ENCODE assay signal across 7 cellular contexts in genomic region chr9:33081128-33081851, GRCh38. TPM values are rescaled to one million over a fixed set of nuclear protein-coding genes. Genes with fewer than 3 reads are reported as not detected.
A peak's percentile ranks its signal among the peaks of the same experiment; 100 is the strongest.
DNase-seq lines count a peak whose midpoint lies in the region; ATAC-seq and TF ChIP-seq lines count a peak whose summit lies in the region.

No MANE protein-coding gene starts in this region.

- intact Hi-C loops in lower leg skin (cut with DNase I; ENCODE audit: low total_unique reads): loop anchor here (2.0 to 5.0 kb wide), 2 partner anchors 86 to 144 kb away; partner anchors contain the start of gene B4GALT1

- H3K4me1 ChIP-seq in duodenal mucosa (ENCODE audit: control insufficient read depth in 1 of 2, insufficient read depth in 2 of 2, low read length in 2 of 2): peaks cover 0 to 5% of the 10 kb centered on the region in 2 donors

- DNase-seq in GM13976 (ENCODE audit: low spot score): peak; percentile 78
- DNase-seq in NCI-H510A treated with DMSO at 0.1 percent for 48 hours (lab: John Stamatoyannopoulos, UW): peak; percentile 69
- DNase-seq in activated CD4-positive, alpha-beta T cell treated with anti-CD3 and anti-CD28 coated beads for 4 hours: peak; percentile 60 to 70
- DNase-seq in lower leg skin (ENCODE audit: low spot score in 2 of 2): peak; percentile 79 to 93
- peak in 2 of 3 donors; percentile 25 to 29 for DNase-seq in stimulated activated CD4-positive, alpha-beta T cell treated with anti-CD3 and anti-CD28 coated beads, TNF-alpha, amount 100 ng/mL, for 1 hour (ENCODE audit: low read depth in 3 of 3, low spot score in 1 of 3)

- TF ChIP-seq POLR2A in lower leg skin (IDR thresholded peaks at IDR 0.05): no peak

- H3K27me3 ChIP-seq in duodenal mucosa (ENCODE audit: control insufficient read depth in 1 of 2, insufficient read depth in 2 of 2, low read length in 2 of 2): no peaks in the 10 kb centered on the region

- H3K9ac ChIP-seq in duodenal mucosa (ENCODE audit: low read depth in 1 of 2, low read length in 2 of 2): peak overlapping the region; percentile 28 to 45

- no peak overlapping the region for H3K4me3 ChIP-seq in duodenal mucosa (ENCODE audit: low read depth in 1 of 2, low read length in 2 of 2)
- no peak overlapping the region for H3K4me3 ChIP-seq in lower leg skin (ENCODE audit: low read depth, poor library complexity, severe bottlenecking)

- TF ChIP-seq CTCF in GM13976 (IDR thresholded peaks at IDR 0.05; ENCODE audit: borderline replicate concordance, control extremely low read depth, extremely low read depth, insufficient read depth, missing control alignments): peak; percentile 59
- TF ChIP-seq CTCF in lower leg skin (IDR thresholded peaks at IDR 0.05): peak in 1 of 3 donors; percentile 83

- no peak overlapping the region for H3K27ac ChIP-seq in duodenal mucosa (ENCODE audit: low read depth, low read length)

- H3K9me3 ChIP-seq in duodenal mucosa (ENCODE audit: control insufficient read depth in 1 of 2, low read length in 2 of 2): no peaks in the 10 kb centered on the region

- in situ Hi-C loops in GM13976 (cut with MboI; ENCODE audit: low sequenced_read_pairs, unreplicated experiment): loop anchor here (5.0 kb wide), 1 partner anchor 141 kb away; no protein-coding TSS in a partner anchor

- 10 to 12% methylated on average over 9 of the region's 9 CpGs for WGBS in lower leg skin, 2 donors

- peak; percentile 49 for ATAC-seq in HG03354 (IDR thresholded peaks at IDR 0.05; ENCODE audit: poor library complexity, severe bottlenecking, unreplicated experiment)

- no peaks in the 10 kb centered on the region for H3K36me3 ChIP-seq in duodenal mucosa (ENCODE audit: control insufficient read depth in 1 of 2, insufficient read depth in 2 of 2, low read length in 2 of 2)

RNA-seq across cellular contexts. Expression of gene SMU1, which starts 4.8 kb away (rescaled TPM):
- 10 to 100 TPM; 14.7 to 17.5 (median 15.7) TPM for total RNA-seq in lower leg skin

RNA-seq across cellular contexts. Expression of gene DNAJA1, which starts 56.2 kb away (rescaled TPM):
- 10 to 100 TPM; 34.5 to 50.0 (median 44.0) TPM for total RNA-seq in lower leg skin

Comparison
In these comparisons a context has a peak if more than half of its experiments do, and no peak if none do; other contexts are left out.
1. DNase-seq: peak in every context shown above with its lines; median percentile 86 in lower leg skin; 78 in GM13976; 69 in NCI-H510A treated with DMSO at 0.1 percent for 48 hours; 65 in activated CD4-positive, alpha-beta T cell treated with anti-CD3 and anti-CD28 coated beads for 4 hours; 27 in stimulated activated CD4-positive, alpha-beta T cell treated with anti-CD3 and anti-CD28 coated beads, TNF-alpha, amount 100 ng/mL, for 1 hour.